11 cellular contexts compared by ENCODE assay signal in genomic region chr22:28014141-28015055, GRCh38.
DNase-seq lines count a peak whose midpoint lies in the region; ATAC-seq and TF ChIP-seq lines count a peak whose summit lies in the region.
"Had no signal": no experiment of that assay in that cellular context is flagged by ENCODE, and none has a peak within 500 bp of the region (broad histone marks: within the 10 kb centered on the region; RNA-seq: fewer than 3 reads in every experiment).

No MANE protein-coding gene starts in this region.

- DNase-seq in MM.1S: no peak
- peak; percentile 64 for DNase-seq in NCI-H526 treated with DMSO at 0.1 percent for 48 hours (lab: John Stamatoyannopoulos, UW)
- peak; percentile 66 for DNase-seq in left kidney (ENCODE audit: low read depth, low spot score)
- no peak for DNase-seq in SJCRH30
- no peak for DNase-seq in NCI-H446 treated with DMSO at 0.1 percent for 48 hours (lab: John Stamatoyannopoulos, UW)
- DNase-seq in activated naive CD4-positive, alpha-beta T cell treated with Interleukin-2 at 50 U/mL for 16 hours: no peak
- DNase-seq: activated CD4-positive, alpha-beta T cell treated with anti-CD3 and anti-CD28 coated beads, Interleukin-2, amount 50 U/mL, for 48 hours; KBM-7; SK-N-SH had no signal

- no peak overlapping the region for H2AFZ ChIP-seq in MM.1S (ENCODE audit: low read length)

- H3K36me3 ChIP-seq in BLaER1: no peaks in the 10 kb centered on the region
- H3K36me3 ChIP-seq in MM.1S (replicated peaks; ENCODE audit: insufficient read depth, low read length): no peaks in the 10 kb centered on the region
- no peaks in the 10 kb centered on the region for H3K36me3 ChIP-seq in SJCRH30

- H3K9me3 ChIP-seq in BLaER1: no peaks in the 10 kb centered on the region
- H3K9me3 ChIP-seq in MM.1S (replicated peaks; ENCODE audit: insufficient read depth, low read length): no peaks in the 10 kb centered on the region
- H3K9me3 ChIP-seq in SJCRH30 (replicated peaks): no peaks in the 10 kb centered on the region
- H3K9me3 ChIP-seq: SK-N-SH had no signal

- H3K4me3 ChIP-seq in BLaER1 (no peak overlapping the region), MM.1S (ENCODE audit: low read length) (no peak overlapping the region), SJCRH30 (no peak overlapping the region)

- H3K27me3 ChIP-seq in BLaER1 (no peaks in the 10 kb centered on the region), MM.1S (replicated peaks; ENCODE audit: insufficient read depth, low read length) (no peaks in the 10 kb centered on the region), SJCRH30 (no peaks in the 10 kb centered on the region)

- H3K4me1 ChIP-seq in BLaER1 (peaks cover 35% of the 10 kb centered on the region), MM.1S (ENCODE audit: low read length) (no peaks in the 10 kb centered on the region), SJCRH30 (peaks cover 7% of the 10 kb centered on the region)

- H3K27ac ChIP-seq in BLaER1: no peak overlapping the region
- no peak overlapping the region for H3K27ac ChIP-seq in MM.1S (ENCODE audit: low read length)
- H3K27ac ChIP-seq in SJCRH30: no peak overlapping the region

- no peak for ATAC-seq in GM18858 (IDR thresholded peaks at IDR 0.05; ENCODE audit: unreplicated experiment)

- H3K79me2 ChIP-seq in MM.1S (ENCODE audit: low read length): no peaks in the 10 kb centered on the region

- peak overlapping the region; percentile 48 for H3K4me2 ChIP-seq in BLaER1
- H3K4me2 ChIP-seq in MM.1S (ENCODE audit: low read depth, low read length): peak overlapping the region; percentile 4; the same call in 1 of the 2 replicates
- H3K4me2 ChIP-seq: SK-N-SH had no signal

- no peaks in the 10 kb centered on the region for H3F3A ChIP-seq in MM.1S (ENCODE audit: insufficient read depth, low read length)

- no peaks in the 10 kb centered on the region for H3K9me2 ChIP-seq in MM.1S (replicated peaks; ENCODE audit: insufficient read depth, low read length)
- H3K9me2 ChIP-seq: SK-N-SH had no signal

- H4K20me1 ChIP-seq in BLaER1 (no peaks in the 10 kb centered on the region), MM.1S (ENCODE audit: insufficient read depth, low read length) (no peaks in the 10 kb centered on the region)

- no peak for TF ChIP-seq CTCF in MM.1S (IDR thresholded peaks at IDR 0.05; ENCODE audit: low read length)

- H3K9ac ChIP-seq in BLaER1 (no peak overlapping the region), MM.1S (ENCODE audit: low read length) (no peak overlapping the region)
- H3K9ac ChIP-seq: SK-N-SH had no signal

Comparison
In these comparisons a context has a peak if more than half of its experiments do, and no peak if none do; other contexts are left out.
1. DNase-seq: peak in NCI-H526 treated with DMSO at 0.1 percent for 48 hours (single experiment) and left kidney (single experiment); none in MM.1S (single experiment), SJCRH30 (0 of 2), NCI-H446 treated with DMSO at 0.1 percent for 48 hours (single experiment) and activated naive CD4-positive, alpha-beta T cell treated with Interleukin-2 at 50 U/mL for 16 hours (single experiment).